1 cellular context compared by ENCODE assay signal in genomic region chr1:153613406-153613805, GRCh38.
TF ChIP-seq lines count a peak whose summit lies in the region.

No MANE protein-coding gene starts in this region.

TF ChIP-seq in HCT116, 20 proteins besides CTCF, POLR2A, EP300 and RAD21:
- TF ChIP-seq ZNF274 (IDR thresholded peaks at IDR 0.05; ENCODE audit: low read depth, low read length) (no peak), SIN3A (IDR thresholded peaks at IDR 0.05; ENCODE audit: low read depth) (no peak), JUND (IDR thresholded peaks at IDR 0.05) (no peak), EZH2 (IDR thresholded peaks at IDR 0.05) (no peak)
